Comparison of ENCODE assay signal across 9 cellular contexts in the genomic region with DNA sequence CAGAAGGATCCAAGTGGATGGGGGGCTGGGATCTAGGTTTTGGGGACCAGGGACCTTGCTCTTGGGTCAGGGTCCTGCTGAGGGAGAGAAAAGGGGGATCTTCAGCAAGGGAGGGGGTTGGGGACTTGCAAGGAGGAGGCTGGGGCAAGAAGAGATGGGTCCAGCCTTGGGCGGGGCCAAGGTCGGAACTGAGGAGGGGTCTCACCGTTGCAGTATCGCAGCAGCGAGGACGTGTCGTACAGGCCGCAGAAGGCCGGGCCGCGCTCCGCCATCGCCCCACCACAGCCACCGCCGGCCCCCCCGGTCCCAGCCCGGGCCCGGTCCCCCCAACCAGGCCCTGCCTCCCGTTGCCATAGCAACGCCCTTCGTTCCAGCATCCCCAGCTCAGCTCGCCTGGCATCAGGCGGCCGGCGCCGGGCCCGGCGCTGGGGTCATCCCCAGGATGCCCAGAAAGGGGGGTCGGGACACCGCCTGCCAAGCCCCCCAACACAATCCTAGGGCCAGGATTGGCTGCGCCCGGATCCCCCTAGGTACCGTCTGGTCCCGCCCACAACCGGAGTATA. TPM values are rescaled to one million over a fixed set of nuclear protein-coding genes. Genes with fewer than 3 reads are reported as not detected.
DNase-seq lines count a peak whose midpoint lies in the region; ATAC-seq and TF ChIP-seq lines count a peak whose summit lies in the region.
"Had no signal": no experiment of that assay in that cellular context is flagged by ENCODE, and none has a peak within 500 bp of the region (broad histone marks: within the 10 kb centered on the region; RNA-seq: fewer than 3 reads in every experiment).

No MANE protein-coding gene starts in this region.

- H3K4me3 Mint-ChIP-seq in IgD-negative memory B cell (peak overlapping the region; percentile 78 to 92 (median 90)), brain (peak overlapping the region; percentile 86 to 95 (median 92)), CD14-positive monocyte (peak overlapping the region in 1 of 2 donors; percentile 83)

- H3K4me3 ChIP-seq in AG04450 (ENCODE audit: low read depth, low read length) (peak overlapping the region; percentile 56), mononuclear cell (ENCODE audit: low read length) (peak overlapping the region; percentile 26)

- H3K36me3 Mint-ChIP-seq in IgD-negative memory B cell, result peaks cover 2% of the 10 kb centered on the region
- H3K36me3 Mint-ChIP-seq in brain, result peaks cover 13% of the 10 kb centered on the region
- peaks cover 2 to 6% of the 10 kb centered on the region in 2 donors for H3K36me3 Mint-ChIP-seq in CD14-positive monocyte

- H3K27me3 ChIP-seq in AG04450 (ENCODE audit: control insufficient read depth, insufficient read depth, low read length) (no peaks in the 10 kb centered on the region), mononuclear cell (ENCODE audit: insufficient read depth, low read length) (peaks cover 19% of the 10 kb centered on the region)

- DNase-seq in AG04450 (ENCODE audit: low read depth, low spot score) (no peak), NCI-H2227 (lab: John Stamatoyannopoulos, UW; ENCODE audit: unreplicated experiment) (no peak), CD14-positive monocyte (ENCODE audit: low spot score) (no peak)

- H3K27me3 Mint-ChIP-seq in IgD-negative memory B cell (no peaks in the 10 kb centered on the region), brain (peaks cover 18% of the 10 kb centered on the region), CD14-positive monocyte (ENCODE audit: low read depth in 3 of 3) (peaks cover 38 to 52% (median 40%) of the 10 kb centered on the region in 3 donors)

- CTCF ChIA-PET in AG04450 (lab: Charles Lee), result interaction anchor here (0.9 to 1.3 kb wide), 3 partner anchors 48 to 167 kb away, joined by 4 to 7 read pairs (median 5); a partner anchor contains a TSS

- H3K9me3 Mint-ChIP-seq in IgD-negative memory B cell, result no peaks in the 10 kb centered on the region
- peaks cover 0 to 11% (median 4%) of the 10 kb centered on the region in 5 experiments for H3K9me3 Mint-ChIP-seq in brain
- peaks cover 0 to 12% (median 2%) of the 10 kb centered on the region in 7 donors for H3K9me3 Mint-ChIP-seq in CD14-positive monocyte

- peak overlapping the region in 1 of 3 donors; percentile 82 for H3K27ac Mint-ChIP-seq in IgD-negative memory B cell
- peak overlapping the region; percentile 62 to 95 (median 86) for H3K27ac Mint-ChIP-seq in brain
- no peak overlapping the region for H3K27ac Mint-ChIP-seq in CD14-positive monocyte

- H3K9me3 ChIP-seq in AG04450 (ENCODE audit: control insufficient read depth, insufficient read depth, low read length), result no peaks in the 10 kb centered on the region; the same call in 1 of the 2 replicates
- no peaks in the 10 kb centered on the region for H3K9me3 ChIP-seq in mononuclear cell (ENCODE audit: low read depth, low read length)

- H3K4me1 Mint-ChIP-seq in IgD-negative memory B cell (peaks cover 20 to 37% (median 27%) of the 10 kb centered on the region in 3 donors), brain (peaks cover 47% of the 10 kb centered on the region), CD14-positive monocyte (peaks cover 37% of the 10 kb centered on the region)

- ATAC-seq in HG02870 (IDR thresholded peaks at IDR 0.05; ENCODE audit: unreplicated experiment) (no peak), GM19328 (IDR thresholded peaks at IDR 0.05; ENCODE audit: unreplicated experiment) (no peak)
- ATAC-seq: left colon had no signal

- TF ChIP-seq CTCF in AG04450 (IDR thresholded peaks at IDR 0.05; ENCODE audit: low read depth, low read length), result no peak
- no peak for TF ChIP-seq CTCF in brain (conservative IDR thresholded peaks at IDR 0.05)
- TF ChIP-seq CTCF in CD14-positive monocyte (IDR thresholded peaks at IDR 0.05), result no peak

- POLR2A ChIA-PET in AG04450 (lab: Yijun Ruan, JAX), result interaction anchor here (0.6 to 1.5 kb wide), 3 partner anchors 13 to 47 kb away, joined by 3 to 6 read pairs (median 3); a partner anchor contains a TSS

- H3K27ac ChIP-seq in AG04450 (ENCODE audit: low read depth, low read length), result no peak overlapping the region

- intact Hi-C loops in CD14-positive monocyte (cut with micrococcal nuclease), result loop anchor here (10.0 kb wide), 2 partner anchors 60 to 120 kb away; a partner anchor contains a TSS

- peaks cover 44% of the 10 kb centered on the region for H3K4me1 ChIP-seq in mononuclear cell (ENCODE audit: insufficient read depth, low read length)

RNA-seq across cellular contexts. Expression of a gene that starts 6.0 kb away (rescaled TPM):
- 10.8 and 14.9 TPM in 2 replicates for polyA plus RNA-seq in AG04450 (2011; rRNA removed)
- polyA minus RNA-seq in AG04450 (2011; rRNA and poly(A)+ RNA removed), result 35.6 and 37.9 TPM in 2 replicates
- 18.5 TPM for polyA plus RNA-seq in IgD-negative memory B cell
- polyA plus RNA-seq in brain (ENCODE audit: insufficient read depth, low read depth, low replicate concordance), result 51.4 TPM
- total RNA-seq in mononuclear cell, result 13.9 TPM
- 10 to 100 TPM; 10.3 to 11.9 TPM for polyA plus RNA-seq in CD14-positive monocyte

RNA-seq across cellular contexts. Expression of a gene that starts 22.9 kb away (rescaled TPM):
- polyA plus RNA-seq in AG04450 (2011; rRNA removed), result 0.61 and 0.68 TPM in 2 replicates
- polyA minus RNA-seq in AG04450 (2011; rRNA and poly(A)+ RNA removed), result 1.8 and 2.0 TPM in 2 replicates
- polyA plus RNA-seq in IgD-negative memory B cell, result not detected
- polyA plus RNA-seq in brain (ENCODE audit: insufficient read depth, low read depth, low replicate concordance), result 0.19 TPM
- total RNA-seq in mononuclear cell, result 1.2 TPM
- polyA plus RNA-seq in CD14-positive monocyte, result not detected

RNA-seq across cellular contexts. Expression of a gene that starts 43.1 kb away (rescaled TPM):
- polyA plus RNA-seq in AG04450 (2011; rRNA removed) (not detected in 2 replicates), IgD-negative memory B cell (not detected), brain (ENCODE audit: insufficient read depth, low read depth, low replicate concordance) (24.8 TPM), CD14-positive monocyte (not detected)
- polyA minus RNA-seq in AG04450 (2011; rRNA and poly(A)+ RNA removed), result not detected in 2 replicates
- total RNA-seq in mononuclear cell, result not detected

RNA-seq across cellular contexts. Expression of a gene that starts 46.6 kb away (rescaled TPM):
- polyA plus RNA-seq in AG04450 (2011; rRNA removed) (531 and 608 TPM in 2 replicates), IgD-negative memory B cell (841 TPM), brain (ENCODE audit: insufficient read depth, low read depth, low replicate concordance) (350 TPM), CD14-positive monocyte (100 to 1,000 TPM; 491 to 516 TPM)
- polyA minus RNA-seq in AG04450 (2011; rRNA and poly(A)+ RNA removed), result 142 and 154 TPM in 2 replicates
- 158 TPM for total RNA-seq in mononuclear cell

RNA-seq across cellular contexts. Expression of a gene that starts 47.3 kb away (rescaled TPM):
- polyA plus RNA-seq in AG04450 (2011; rRNA removed) (6.7 and 9.5 TPM in 2 replicates), IgD-negative memory B cell (2.7 TPM), brain (ENCODE audit: insufficient read depth, low read depth, low replicate concordance) (6.5 TPM), CD14-positive monocyte (under 1 TPM; 0.46 to 0.90 TPM)
- 8.9 and 11.3 TPM in 2 replicates for polyA minus RNA-seq in AG04450 (2011; rRNA and poly(A)+ RNA removed)
- total RNA-seq in mononuclear cell, result 2.5 TPM

Comparison
In these comparisons a context has a peak if more than half of its experiments do, and no peak if none do; other contexts are left out.
1. H3K27ac Mint-ChIP-seq: peak in brain (5 of 5); none in CD14-positive monocyte (0 of 7).
2. RNA of a gene that starts 43.1 kb away (polyA plus RNA-seq): 24.8 TPM in brain (single experiment); not detected in AG04450, not detected in IgD-negative memory B cell (single experiment) and not detected in CD14-positive monocyte; every median in the first group is over 10 times any median in the second.